ENCODE assay signal across 8 cellular contexts in genomic region chr2:200864206-200864976, GRCh38. TPM values are rescaled to one million over a fixed set of nuclear protein-coding genes. Genes with fewer than 3 reads are reported as not detected.
DNase-seq lines count a peak whose midpoint lies in the region; ATAC-seq and TF ChIP-seq lines count a peak whose summit lies in the region.

Gene CLK1 (minus strand): TSS chr2:200864658. CDS start chr2:200861862, 2,796 bp downstream.

- peak within 1 kb of the TSS; percentile 82 for H3K4me3 ChIP-seq in BE2C (ENCODE audit: low read depth, low read length)
- H3K4me3 ChIP-seq in choroid plexus epithelial cell (ENCODE audit: low read depth, low read length) = peak within 1 kb of the TSS; percentile 94

- H3K27me3 ChIP-seq in BE2C = no peaks in the 10 kb centered on the region

- no peak for TF ChIP-seq CTCF in BE2C (IDR thresholded peaks at IDR 0.05; ENCODE audit: low read depth, low read length)
- TF ChIP-seq CTCF in choroid plexus epithelial cell (conservative IDR thresholded peaks at IDR 0.05; ENCODE audit: low read depth, low read length) = no peak

- peaks cover 42% of the 10 kb centered on the region for H3K36me3 ChIP-seq in BE2C

- DNase-seq in BE2C = peak; percentile 97
- DNase-seq in NCI-H524 treated with DMSO at 0.1 percent for 48 hours (lab: John Stamatoyannopoulos, UW) = peak; percentile 71
- peak; percentile 93 to 96 for DNase-seq in activated CD4-positive, alpha-beta T cell treated with anti-CD3 and anti-CD28 coated beads for 4 hours
- DNase-seq in choroid plexus epithelial cell (ENCODE audit: low read depth) = peak; percentile 95
- DNase-seq in kidney tubule cell (ENCODE audit: low spot score) = peak; percentile 93
- DNase-seq in stimulated activated CD4-positive, alpha-beta T cell treated with anti-CD3 and anti-CD28 coated beads, Interleukin-1b, Interleukin-23, amount 100 ng/mL, for 1 hour (ENCODE audit: low read depth in 2 of 2) = peak; percentile 85 to 91

- no peaks in the 10 kb centered on the region; the same call in 1 of the 2 replicates for H3K4me1 ChIP-seq in BE2C

- ATAC-seq in GM19324 (IDR thresholded peaks at IDR 0.05; ENCODE audit: low FRiP score, unreplicated experiment) (peak; percentile 93), HG03460 (IDR thresholded peaks at IDR 0.05; ENCODE audit: unreplicated experiment) (peak; percentile 83)

- no peaks in the 10 kb centered on the region for H3K9me3 ChIP-seq in BE2C

RNA-seq across cellular contexts. Expression of gene CLK1, which starts in this region (rescaled TPM):
- 56.3 TPM for polyA plus RNA-seq in BE2C (2012; ENCODE audit: insufficient read depth, insufficient read length, low read depth)

Comparison
In these comparisons a context has a peak if more than half of its experiments do, and no peak if none do; other contexts are left out.
1. Peak in every context shown above with its lines: DNase-seq, ATAC-seq and H3K4me3 ChIP-seq.